8 cellular contexts compared by ENCODE assay signal in the genomic region with DNA sequence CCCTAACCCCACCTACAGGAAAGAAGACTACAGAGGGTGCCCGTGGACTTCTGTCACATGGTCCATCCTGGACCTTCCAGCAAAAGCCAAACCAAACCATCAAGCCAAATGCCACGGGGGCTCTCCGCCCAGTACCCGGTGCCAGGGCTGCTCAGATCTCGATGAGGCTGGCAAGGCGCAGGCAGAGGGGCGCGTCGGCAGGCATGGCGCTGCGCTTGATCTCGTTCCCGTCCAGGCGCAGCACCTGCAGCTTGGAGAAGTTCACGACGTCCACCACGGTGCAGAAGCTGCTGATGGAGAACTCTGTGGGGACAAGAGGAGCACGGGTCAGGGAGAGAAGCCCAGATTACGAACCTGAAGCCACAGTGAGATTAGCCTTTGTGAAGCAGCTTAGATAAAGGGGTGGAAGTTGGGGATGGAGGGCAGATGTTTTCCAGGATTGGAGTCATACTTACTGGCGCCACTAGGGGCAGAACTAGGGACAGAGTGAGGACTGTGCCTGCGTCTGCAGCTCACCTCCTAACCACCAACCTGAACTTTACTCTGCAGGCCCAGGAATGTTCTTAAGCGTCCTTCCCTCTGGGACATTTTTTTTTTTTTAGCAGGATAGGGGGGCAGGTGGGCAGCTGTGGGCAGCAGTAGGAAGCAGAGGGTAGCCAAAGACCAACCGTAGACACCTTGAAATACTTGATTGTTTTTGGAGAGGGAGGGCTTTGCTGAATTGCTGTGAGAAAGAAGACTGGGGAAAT. TPM values are rescaled to one million over a fixed set of nuclear protein-coding genes. Genes with fewer than 3 reads are reported as not detected.
DNase-seq lines count a peak whose midpoint lies in the region; ATAC-seq and TF ChIP-seq lines count a peak whose summit lies in the region.

No MANE protein-coding gene starts in this region.

- no peaks in the 10 kb centered on the region for H3K79me2 ChIP-seq in smooth muscle cell (ENCODE audit: low read depth)

- intact Hi-C loops in left ventricle myocardium inferior (cut with micrococcal nuclease) = loop anchor here (5.0 to 10.0 kb wide), 2 partner anchors 102 to 145 kb away; no protein-coding TSS in a partner anchor

- no peaks in the 10 kb centered on the region for H3K9me3 Mint-ChIP-seq in activated naive CD4-positive, alpha-beta T cell treated with anti-CD3 and anti-CD28 coated beads, Interleukin-2, amount 50 U/mL, for 72 hours

- H3K4me3 ChIP-seq in left ventricle myocardium inferior (no peak overlapping the region), smooth muscle cell (no peak overlapping the region)

- peak; percentile 78 for TF ChIP-seq CTCF in left ventricle myocardium inferior (IDR thresholded peaks at IDR 0.05; ENCODE audit: borderline replicate concordance)
- TF ChIP-seq CTCF in smooth muscle cell (IDR thresholded peaks at IDR 0.05; ENCODE audit: borderline replicate concordance, insufficient read depth, poor library complexity, severe bottlenecking) = peak; percentile 71

- no peaks in the 10 kb centered on the region for H4K20me1 ChIP-seq in smooth muscle cell (ENCODE audit: low read depth)

- H3K36me3 ChIP-seq in left ventricle myocardium inferior = no peaks in the 10 kb centered on the region
- H3K36me3 ChIP-seq in smooth muscle cell (ENCODE audit: low read depth) = no peaks in the 10 kb centered on the region

- H3F3A ChIP-seq in smooth muscle cell (ENCODE audit: low read depth) = peaks cover 4% of the 10 kb centered on the region

- ATAC-seq in activated naive CD4-positive, alpha-beta T cell treated with anti-CD3 and anti-CD28 coated beads, Interleukin-2, amount 50 U/mL, for 72 hours = peak; percentile 65 to 73
- no peak for ATAC-seq in HG03039 (IDR thresholded peaks at IDR 0.05; ENCODE audit: unreplicated experiment)

- no peaks in the 10 kb centered on the region for H3K9me3 ChIP-seq in left ventricle myocardium inferior (replicated peaks)
- no peaks in the 10 kb centered on the region for H3K9me3 ChIP-seq in smooth muscle cell (replicated peaks; ENCODE audit: low read depth)

- DNase-seq in DMS153 (lab: John Stamatoyannopoulos, UW) (peak; percentile 40), HT-29 (ENCODE audit: low spot score) (peak; percentile 65), RKO (ENCODE audit: low spot score) (peak; percentile 42), left ventricle myocardium inferior (peak; percentile 34), smooth muscle cell (lab: John Stamatoyannopoulos, UW; ENCODE audit: unreplicated experiment) (no peak), hippocampal formation (lab: John Stamatoyannopoulos, UW) (no peak)
- DNase-seq in activated naive CD4-positive, alpha-beta T cell treated with anti-CD3 and anti-CD28 coated beads, Interleukin-2, amount 50 U/mL, for 72 hours (ENCODE audit: low spot score in 2 of 2) = peak in 1 of 2 donors; percentile 61

- peaks cover 26% of the 10 kb centered on the region for H3K4me1 ChIP-seq in left ventricle myocardium inferior
- H3K4me1 ChIP-seq in smooth muscle cell (ENCODE audit: low read depth) = peaks cover 3% of the 10 kb centered on the region

- no peak overlapping the region for H3K9ac ChIP-seq in smooth muscle cell (ENCODE audit: low read depth)

- H3K4me2 ChIP-seq in smooth muscle cell = no peak overlapping the region

- WGBS in smooth muscle cell (ENCODE audit: low lambda C conversion rate) = 62% methylated on average over 23 of the region's 23 CpGs

- no peak overlapping the region for H2AFZ ChIP-seq in smooth muscle cell (ENCODE audit: low read depth)

- no peak overlapping the region for H3K27ac ChIP-seq in left ventricle myocardium inferior (replicated peaks)
- H3K27ac ChIP-seq in smooth muscle cell (ENCODE audit: low read depth) = no peak overlapping the region

- H3K27me3 ChIP-seq in left ventricle myocardium inferior (ENCODE audit: low read depth) (no peaks in the 10 kb centered on the region), smooth muscle cell (ENCODE audit: low read depth) (no peaks in the 10 kb centered on the region)

- H3K27ac Mint-ChIP-seq in activated naive CD4-positive, alpha-beta T cell treated with anti-CD3 and anti-CD28 coated beads, Interleukin-2, amount 50 U/mL, for 72 hours = no peak overlapping the region

- no peaks in the 10 kb centered on the region for H3K36me3 Mint-ChIP-seq in activated naive CD4-positive, alpha-beta T cell treated with anti-CD3 and anti-CD28 coated beads, Interleukin-2, amount 50 U/mL, for 72 hours

RNA-seq across cellular contexts. Expression of a gene that starts 8.6 kb away (rescaled TPM):
- 0.10 TPM in 1 of 2 replicates, not detected in the other for total RNA-seq in HT-29 (2014; rRNA removed; shearing (Covaris generic))
- total RNA-seq in activated naive CD4-positive, alpha-beta T cell treated with anti-CD3 and anti-CD28 coated beads, Interleukin-2, amount 50 U/mL, for 72 hours = 1 to 10 TPM in 1 of 2 donors, under 1 TPM in 1; 0.68 to 1.4 TPM
- total RNA-seq in left ventricle myocardium inferior = 11.2 TPM
- total RNA-seq in smooth muscle cell = 247 and 332 TPM in 2 replicates
- 207 and 369 TPM in 2 replicates for polyA plus RNA-seq in smooth muscle cell

RNA-seq across cellular contexts. Expression of a gene that starts 37.0 kb away (rescaled TPM):
- 103 and 116 TPM in 2 replicates for total RNA-seq in HT-29 (2014; rRNA removed; shearing (Covaris generic))
- 100 to 1,000 TPM in 1 of 2 donors, 10 to 100 TPM in 1; 87.2 to 185 TPM for total RNA-seq in activated naive CD4-positive, alpha-beta T cell treated with anti-CD3 and anti-CD28 coated beads, Interleukin-2, amount 50 U/mL, for 72 hours
- 73.7 TPM for total RNA-seq in left ventricle myocardium inferior
- total RNA-seq in smooth muscle cell = 80.0 and 96.1 TPM in 2 replicates
- polyA plus RNA-seq in smooth muscle cell = 93.8 and 101 TPM in 2 replicates

Comparison
In these comparisons a context has a peak if more than half of its experiments do, and no peak if none do; other contexts are left out.
1. DNase-seq: peak in DMS153 (single experiment), HT-29 (single experiment), RKO (single experiment) and left ventricle myocardium inferior (single experiment); none in smooth muscle cell (single experiment) and hippocampal formation (0 of 2).
2. RNA of a gene that starts 8.6 kb away (total RNA-seq): 247 to 332 TPM in smooth muscle cell; 11.2 TPM in left ventricle myocardium inferior (single experiment), 0.68 to 1.4 TPM in activated naive CD4-positive, alpha-beta T cell treated with anti-CD3 and anti-CD28 coated beads, Interleukin-2, amount 50 U/mL, for 72 hours and 0.10 TPM in HT-29; every median in the first group is over 10 times any median in the second.